In the genomic region with DNA sequence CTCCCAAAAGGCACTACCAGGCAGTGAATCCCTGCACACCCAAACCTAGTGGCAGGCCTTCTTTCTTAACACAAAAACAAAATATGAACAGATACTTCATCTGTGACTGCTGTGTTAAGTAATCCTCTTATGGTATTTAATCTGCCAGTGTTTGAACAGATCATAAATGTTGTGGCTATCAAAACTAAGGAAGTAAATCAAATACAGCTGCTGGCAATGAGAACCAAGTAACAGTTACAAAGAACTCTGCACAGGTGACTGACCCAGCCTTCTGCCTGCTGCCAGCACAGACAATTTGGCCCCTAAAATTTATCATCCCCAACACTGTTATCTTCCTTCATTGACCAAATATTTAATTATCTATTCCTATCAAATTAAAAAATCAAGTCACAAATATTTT, we compare ENCODE assay signal across 1 cellular context.
TF ChIP-seq lines count a peak whose summit lies in the region.

No MANE protein-coding gene starts in this region.

TF ChIP-seq in IMR-90, 13 proteins besides CTCF, POLR2A, EP300 and RAD21 (continued from another document):
- TF ChIP-seq NFE2L2 (IDR thresholded peaks at IDR 0.05; ENCODE audit: low read depth, low read length) (no peak), CHD1 (IDR thresholded peaks at IDR 0.05; ENCODE audit: low read depth, low read length) (no peak), MAZ (IDR thresholded peaks at IDR 0.05; ENCODE audit: borderline replicate concordance, low read depth, low read length) (no peak)
TF ChIP-seq in IMR-90: peak in this region for 0.
